In genomic region chr1:40049745-40050144, GRCh38 we compare ENCODE assay signal across 10 cellular contexts. TPM values are rescaled to one million over a fixed set of nuclear protein-coding genes. Genes with fewer than 3 reads are reported as not detected.
DNase-seq lines count a peak whose midpoint lies in the region; ATAC-seq lines count a peak whose summit lies in the region.
"Had no signal": no experiment of that assay in that cellular context is flagged by ENCODE, and none has a peak within 500 bp of the region (broad histone marks: within the 10 kb centered on the region; RNA-seq: fewer than 3 reads in every experiment).

No MANE protein-coding gene starts in this region.

- no peak overlapping the region for H3K14ac ChIP-seq in trophoblast cell (ENCODE audit: low read length)

- H3K18ac ChIP-seq in trophoblast cell (ENCODE audit: low read length): no peak overlapping the region

- H3K23ac ChIP-seq in trophoblast cell (ENCODE audit: low read length): no peak overlapping the region

- H3K4me1 ChIP-seq in duodenal mucosa (ENCODE audit: control insufficient read depth in 1 of 2, insufficient read depth in 2 of 2, low read length in 2 of 2) (peaks cover 21 to 36% of the 10 kb centered on the region in 2 donors), trophoblast cell (ENCODE audit: control insufficient read depth in 1 of 2, insufficient read depth in 2 of 2, low read length in 2 of 2) (no peaks in the 10 kb centered on the region)

- peaks cover 23% of the 10 kb centered on the region for H3K79me2 ChIP-seq in trophoblast cell (ENCODE audit: control insufficient read depth, insufficient read depth, low read length, poor library complexity)

- no CpG with 5 or more reads among the region's 2 CpGs for WGBS in trophoblast cell (ENCODE audit: extremely low coverage, insufficient coverage, insufficient read length)

- no peak overlapping the region for H2BK5ac ChIP-seq in trophoblast cell (ENCODE audit: low read depth, low read length, poor library complexity)

- peaks cover 3 to 17% of the 10 kb centered on the region in 2 donors for H3K36me3 ChIP-seq in duodenal mucosa (ENCODE audit: control insufficient read depth in 1 of 2, insufficient read depth in 2 of 2, low read length in 2 of 2)
- H3K36me3 ChIP-seq in trophoblast cell (ENCODE audit: control insufficient read depth in 1 of 2, insufficient read depth in 2 of 2, low read length in 2 of 2): peaks cover 6 to 12% of the 10 kb centered on the region in 2 experiments
- H3K36me3 ChIP-seq in H7 (replicated peaks; ENCODE audit: control insufficient read depth, insufficient read depth, low read length): peaks cover 2% of the 10 kb centered on the region

- DNase-seq in EH (ENCODE audit: low read depth) (peak; percentile 74), SK-MEL-5 (ENCODE audit: low read depth, low spot score) (peak; percentile 25), trophoblast cell (no peak), H7 (no peak), HT-29 (ENCODE audit: low spot score) (no peak), SW480 (ENCODE audit: low spot score) (no peak)
- DNase-seq: endodermal cell, NCI-H510A had no signal

- H2AFZ ChIP-seq in trophoblast cell (ENCODE audit: insufficient read depth, low read length, poor library complexity): no peak overlapping the region

- H4K91ac ChIP-seq in trophoblast cell (ENCODE audit: low read depth, low read length): no peak overlapping the region

- H4K8ac ChIP-seq in trophoblast cell (ENCODE audit: low read depth, low read length): no peak overlapping the region

- peak overlapping the region; percentile 19 for H3K4ac ChIP-seq in trophoblast cell (ENCODE audit: low read depth, low read length)

- H3K9ac ChIP-seq in duodenal mucosa (ENCODE audit: low read depth in 1 of 2, low read length in 2 of 2) (no peak overlapping the region), trophoblast cell (ENCODE audit: low read length) (no peak overlapping the region)

- in situ Hi-C loops in SK-MEL-5 (cut with HindIII; ENCODE audit: low pct_unique_long_range_greater_than_20kb, low sequenced_read_pairs): no loop called here

- H2BK12ac ChIP-seq in trophoblast cell (ENCODE audit: low read length): no peak overlapping the region

- H3K4me3 ChIP-seq in duodenal mucosa (ENCODE audit: low read depth in 1 of 2, low read length in 2 of 2) (no peak overlapping the region), trophoblast cell (ENCODE audit: low read depth, low read length) (no peak overlapping the region), H7 (ENCODE audit: insufficient read depth, low read depth, low read length) (no peak overlapping the region)

- H2AK5ac ChIP-seq in trophoblast cell (ENCODE audit: low read length): no peak overlapping the region

- no peak for ATAC-seq in HG03460 (IDR thresholded peaks at IDR 0.05; ENCODE audit: unreplicated experiment)

- H3K79me1 ChIP-seq in trophoblast cell (ENCODE audit: low read length): no peaks in the 10 kb centered on the region

- H3K27ac ChIP-seq in duodenal mucosa (ENCODE audit: low read depth, low read length): peak overlapping the region; percentile 22
- H3K27ac ChIP-seq in trophoblast cell (ENCODE audit: low read depth, low read length): no peak overlapping the region

- no peak overlapping the region for H2BK120ac ChIP-seq in trophoblast cell (ENCODE audit: insufficient read depth, low read length, poor library complexity)

- no peaks in the 10 kb centered on the region for H3K27me3 ChIP-seq in duodenal mucosa (ENCODE audit: control insufficient read depth in 1 of 2, insufficient read depth in 2 of 2, low read length in 2 of 2)
- no peaks in the 10 kb centered on the region for H3K27me3 ChIP-seq in trophoblast cell (ENCODE audit: insufficient read depth, low read length)
- no peaks in the 10 kb centered on the region for H3K27me3 ChIP-seq in H7 (ENCODE audit: control insufficient read depth, insufficient read depth, low read length)

- no peaks in the 10 kb centered on the region for H3K9me3 ChIP-seq in duodenal mucosa (ENCODE audit: control insufficient read depth in 1 of 2, low read length in 2 of 2)
- peaks cover 2% of the 10 kb centered on the region for H3K9me3 ChIP-seq in trophoblast cell (ENCODE audit: insufficient read depth, low read depth, low read length)

- H4K12ac ChIP-seq in trophoblast cell (ENCODE audit: low read depth, low read length): no peak overlapping the region

- H3K4me2 ChIP-seq in trophoblast cell (ENCODE audit: low read length): no peak overlapping the region

RNA-seq across cellular contexts. Expression of gene CAP1, which starts 9.2 kb away (rescaled TPM):
- 307 and 314 TPM in 2 replicates for total RNA-seq in SK-MEL-5 (2014; rRNA removed; shearing (Covaris generic))
- polyA plus RNA-seq in SK-MEL-5 (2015; cell fraction: cytosol; rRNA removed): 257 and 307 TPM in 2 replicates
- 115 and 151 TPM in 2 replicates for polyA plus RNA-seq in SK-MEL-5 (2015; cell fraction: nucleus; rRNA removed)
- 402 and 406 TPM in 2 replicates for polyA plus RNA-seq in trophoblast cell (2013)
- total RNA-seq in H7 (2014; rRNA removed; shearing (Covaris generic)): 386 and 432 TPM in 2 replicates
- total RNA-seq in HT-29 (2014; rRNA removed; shearing (Covaris generic)): 169 and 180 TPM in 2 replicates

RNA-seq across cellular contexts. Expression of gene PPT1, which starts 47.3 kb away (rescaled TPM):
- 110 and 126 TPM in 2 replicates for total RNA-seq in SK-MEL-5 (2014; rRNA removed; shearing (Covaris generic))
- polyA plus RNA-seq in SK-MEL-5 (2015; cell fraction: cytosol; rRNA removed): 152 and 162 TPM in 2 replicates
- 44.2 and 48.9 TPM in 2 replicates for polyA plus RNA-seq in SK-MEL-5 (2015; cell fraction: nucleus; rRNA removed)
- 65.0 and 65.2 TPM in 2 replicates for polyA plus RNA-seq in trophoblast cell (2013)
- total RNA-seq in H7 (2014; rRNA removed; shearing (Covaris generic)): 108 and 121 TPM in 2 replicates
- 56.2 and 67.0 TPM in 2 replicates for total RNA-seq in HT-29 (2014; rRNA removed; shearing (Covaris generic))

Comparison
In these comparisons a context has a peak if more than half of its experiments do, and no peak if none do; other contexts are left out.
1. DNase-seq: peak in EH (single experiment) and SK-MEL-5 (single experiment); none in trophoblast cell (0 of 2), H7 (single experiment), HT-29 (single experiment) and SW480 (single experiment).